In genomic region chr11:6925636-6926207, GRCh38 we compare ENCODE assay signal across 8 cellular contexts. TPM values are rescaled to one million over a fixed set of nuclear protein-coding genes. Genes with fewer than 3 reads are reported as not detected.
DNase-seq lines count a peak whose midpoint lies in the region; ATAC-seq and TF ChIP-seq lines count a peak whose summit lies in the region.

No MANE protein-coding gene starts in this region.

- intact Hi-C loops in PC-9 (cut with micrococcal nuclease; ENCODE audit: unreplicated experiment): no loop called here

- H3K79me2 ChIP-seq in PC-9 (ENCODE audit: low read depth): no peaks in the 10 kb centered on the region

- H2AFZ ChIP-seq in PC-9: peak overlapping the region; percentile 97

- DNase-seq in GM12865 (ENCODE audit: low read depth) (peak; percentile 18), PC-9 (peak in 1 of 2 experiments; percentile 2), epithelial cell of prostate (ENCODE audit: low read depth, low spot score) (no peak), omental fat pad (ENCODE audit: low spot score) (no peak), mucosa of gallbladder (ENCODE audit: low spot score) (no peak), SKM-1 treated with dmso at 0.1 percent for 144 hours (lab: John Stamatoyannopoulos, UW; ENCODE audit: unreplicated experiment) (no peak)
- DNase-seq in central memory CD4-positive, alpha-beta T cell: no peak

- POLR2A ChIA-PET in HEK293 (lab: Yijun Ruan, JAX) (interaction anchor here (1.0 to 1.3 kb wide), 2 partner anchors 12 to 13 kb away, joined by 3 to 4 read pairs; no protein-coding TSS in a partner anchor), PC-9 (lab: Charles Lee; ENCODE audit: unreplicated experiment) (no interaction called here)

- H3K4me1 ChIP-seq in HEK293 (ENCODE audit: control insufficient read depth, insufficient read depth, low read length): no peaks in the 10 kb centered on the region
- peaks cover 10% of the 10 kb centered on the region; the same call in 1 of the 2 replicates for H3K4me1 ChIP-seq in PC-9 (replicated peaks; ENCODE audit: insufficient read depth)

- BruUV-seq in PC-9 (replicated peaks; lab: Mats Ljungman, UMichigan): no TSS peak

- H3K9me3 ChIP-seq in HEK293 (ENCODE audit: control insufficient read depth, insufficient read depth, low read depth, low read length): no peaks in the 10 kb centered on the region
- no peaks in the 10 kb centered on the region for H3K9me3 ChIP-seq in PC-9 (ENCODE audit: insufficient read depth, low read depth)

- peaks cover 8% of the 10 kb centered on the region for H3F3A ChIP-seq in PC-9 (ENCODE audit: insufficient read depth, low read depth)

- H3K27me3 ChIP-seq in PC-9 (ENCODE audit: insufficient read depth, low read depth): no peaks in the 10 kb centered on the region

- CTCF ChIA-PET in HEK293 (lab: Yijun Ruan, JAX) (interaction anchor here (0.9 to 1.2 kb wide), 3 partner anchors 29 to 740 kb away, joined by 3 to 4 read pairs (median 3); no protein-coding TSS in a partner anchor), PC-9 (lab: Charles Lee) (no interaction called here)

- TF ChIP-seq CTCF in GM12865 (IDR thresholded peaks at IDR 0.05; ENCODE audit: insufficient read depth, low read depth, low read length, missing control alignments): no peak
- TF ChIP-seq CTCF in HEK293 (tag by site-specific recombination; IDR thresholded peaks at IDR 0.05): no peak
- no peak for TF ChIP-seq CTCF in PC-9 (conservative IDR thresholded peaks at IDR 0.05)
- no peak for TF ChIP-seq CTCF in omental fat pad (IDR thresholded peaks at IDR 0.05)

- H3K27ac ChIP-seq in HEK293 (ENCODE audit: extremely low read depth, low read depth, low read length) (no peak overlapping the region), PC-9 (no peak overlapping the region), epithelial cell of prostate (peak overlapping the region; percentile 79)

- peak overlapping the region; percentile 94 for H3K4me2 ChIP-seq in PC-9

- peak; percentile 6 for ATAC-seq in omental fat pad (ENCODE audit: low FRiP score)

- peak overlapping the region; percentile 88 for H3K4me3 ChIP-seq in GM12865 (ENCODE audit: low read depth, low read length)
- peak overlapping the region; percentile 71 for H3K4me3 ChIP-seq in HEK293 (ENCODE audit: low read depth, low read length)
- peak overlapping the region; percentile 65 for H3K4me3 ChIP-seq in PC-9

- no peaks in the 10 kb centered on the region for H4K20me1 ChIP-seq in PC-9 (ENCODE audit: insufficient read depth)

- H3K36me3 ChIP-seq in HEK293 (ENCODE audit: control insufficient read depth in 2 of 2, insufficient read depth in 1 of 2, low read length in 2 of 2): no peaks in the 10 kb centered on the region
- H3K36me3 ChIP-seq in PC-9 (ENCODE audit: low read depth): no peaks in the 10 kb centered on the region

- H3K9me2 ChIP-seq in PC-9 (ENCODE audit: insufficient read depth): no peaks in the 10 kb centered on the region

TF ChIP-seq in HEK293, 187 proteins besides CTCF, POLR2A, EP300 and RAD21 (continues in another document):
- TF ChIP-seq ZNF560 (tag by site-specific recombination; IDR thresholded peaks at IDR 0.05; ENCODE audit: borderline replicate concordance): no peak
- peak; percentile 56; the same call in 1 of the 2 replicates for TF ChIP-seq ZNF2 (tag by site-specific recombination; IDR thresholded peaks at IDR 0.05)
- no peak for TF ChIP-seq ZNF366 (tag by site-specific recombination; conservative IDR thresholded peaks at IDR 0.05)
- peak; percentile 78 for TF ChIP-seq EGR2 (tag by site-specific recombination; IDR thresholded peaks at IDR 0.05; ENCODE audit: low read depth)
- peak; percentile 17; the same call in 1 of the 2 replicates for TF ChIP-seq ZBTB48 (tag by site-specific recombination; IDR thresholded peaks at IDR 0.05)
- peak; percentile 73 for TF ChIP-seq ZFHX2 (tag by site-specific recombination; conservative IDR thresholded peaks at IDR 0.05)
- TF ChIP-seq ZNF518A (tag by site-specific recombination; conservative IDR thresholded peaks at IDR 0.05; ENCODE audit: low read depth): peak; percentile 72
- TF ChIP-seq SP2 (tag by site-specific recombination; IDR thresholded peaks at IDR 0.05): peak; percentile 68
- peak; percentile 37; the same call in 1 of the 2 replicates for TF ChIP-seq PRDM1 (tag by site-specific recombination; IDR thresholded peaks at IDR 0.05)
- TF ChIP-seq IKZF3 (tag by site-specific recombination; IDR thresholded peaks at IDR 0.05): no peak
- TF ChIP-seq ZNF610 (tag by site-specific recombination; IDR thresholded peaks at IDR 0.05; ENCODE audit: borderline replicate concordance): 0 out of 2 replicates have a peak, but pooled peaks have one; percentile 22
- no peak for TF ChIP-seq SETDB1 (IDR thresholded peaks at IDR 0.05; ENCODE audit: insufficient read length, low read length)
- peak; percentile 83; the same call in 1 of the 2 replicates for TF ChIP-seq TRIM28 (IDR thresholded peaks at IDR 0.05; ENCODE audit: borderline replicate concordance, low read length)
- TF ChIP-seq ZBTB17 (tag by site-specific recombination; IDR thresholded peaks at IDR 0.05): peak; percentile 43
- TF ChIP-seq GLI4 (tag by site-specific recombination; IDR thresholded peaks at IDR 0.05): no peak
- no peak for TF ChIP-seq ZSCAN30 (tag by site-specific recombination; IDR thresholded peaks at IDR 0.05)
- TF ChIP-seq ZNF184 (tag by site-specific recombination; IDR thresholded peaks at IDR 0.05): no peak
- peak; percentile 38; the same call in 1 of the 2 replicates for TF ChIP-seq SP3 (tag by site-specific recombination; IDR thresholded peaks at IDR 0.05)
- TF ChIP-seq, protein P1, sequence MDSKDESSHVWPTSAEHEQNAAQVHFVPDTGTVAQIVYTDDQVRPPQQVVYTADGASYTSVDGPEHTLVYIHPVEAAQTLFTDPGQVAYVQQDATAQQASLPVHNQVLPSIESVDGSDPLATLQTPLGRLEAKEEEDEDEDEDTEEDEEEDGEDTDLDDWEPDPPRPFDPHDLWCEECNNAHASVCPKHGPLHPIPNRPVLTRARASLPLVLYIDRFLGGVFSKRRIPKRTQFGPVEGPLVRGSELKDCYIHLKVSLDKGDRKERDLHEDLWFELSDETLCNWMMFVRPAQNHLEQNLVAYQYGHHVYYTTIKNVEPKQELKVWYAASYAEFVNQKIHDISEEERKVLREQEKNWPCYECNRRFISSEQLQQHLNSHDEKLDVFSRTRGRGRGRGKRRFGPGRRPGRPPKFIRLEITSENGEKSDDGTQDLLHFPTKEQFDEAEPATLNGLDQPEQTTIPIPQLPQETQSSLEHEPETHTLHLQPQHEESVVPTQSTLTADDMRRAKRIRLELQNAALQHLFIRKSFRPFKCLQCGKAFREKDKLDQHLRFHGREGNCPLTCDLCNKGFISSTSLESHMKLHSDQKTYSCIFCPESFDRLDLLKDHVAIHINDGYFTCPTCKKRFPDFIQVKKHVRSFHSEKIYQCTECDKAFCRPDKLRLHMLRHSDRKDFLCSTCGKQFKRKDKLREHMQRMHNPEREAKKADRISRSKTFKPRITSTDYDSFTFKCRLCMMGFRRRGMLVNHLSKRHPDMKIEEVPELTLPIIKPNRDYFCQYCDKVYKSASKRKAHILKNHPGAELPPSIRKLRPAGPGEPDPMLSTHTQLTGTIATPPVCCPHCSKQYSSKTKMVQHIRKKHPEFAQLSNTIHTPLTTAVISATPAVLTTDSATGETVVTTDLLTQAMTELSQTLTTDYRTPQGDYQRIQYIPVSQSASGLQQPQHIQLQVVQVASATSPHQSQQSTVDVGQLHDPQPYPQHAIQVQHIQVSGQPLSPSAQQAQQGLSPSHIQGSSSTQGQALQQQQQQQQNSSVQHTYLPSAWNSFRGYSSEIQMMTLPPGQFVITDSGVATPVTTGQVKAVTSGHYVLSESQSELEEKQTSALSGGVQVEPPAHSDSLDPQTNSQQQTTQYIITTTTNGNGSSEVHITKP (tag by site-specific recombination; IDR thresholded peaks at IDR 0.05): peak; percentile 43; the same call in 1 of the 2 replicates

RNA-seq across cellular contexts. Expression of gene ZNF215, which starts 0.5 kb away (rescaled TPM):
- total RNA-seq in PC-9 (2021) (2.0 and 2.6 TPM in 2 replicates), omental fat pad (1 to 10 TPM in 3 of 4 donors, under 1 TPM in 1; 0.36 to 2.9 (median 1.7) TPM), mucosa of gallbladder (1.5 TPM)

RNA-seq across cellular contexts. Expression of gene OR2D3, which starts 4.9 kb away (rescaled TPM):
- total RNA-seq in PC-9 (2021): not detected in 2 replicates
- total RNA-seq in omental fat pad: not detected
- total RNA-seq in mucosa of gallbladder: not detected

RNA-seq across cellular contexts. Expression of gene OR2D2, which starts 33.4 kb away (rescaled TPM):
- total RNA-seq in PC-9 (2021) (not detected in 2 replicates), omental fat pad (1 to 10 TPM in 1 of 4 donors, not detected in 3; 1.1 TPM), mucosa of gallbladder (not detected)

RNA-seq across cellular contexts. Expression of gene OR10A4, which starts 49.3 kb away (rescaled TPM):
- not detected in 2 replicates for total RNA-seq in PC-9 (2021)
- total RNA-seq in omental fat pad: not detected
- total RNA-seq in mucosa of gallbladder: not detected
